Comparison of ENCODE assay signal across 8 cellular contexts in the genomic region with DNA sequence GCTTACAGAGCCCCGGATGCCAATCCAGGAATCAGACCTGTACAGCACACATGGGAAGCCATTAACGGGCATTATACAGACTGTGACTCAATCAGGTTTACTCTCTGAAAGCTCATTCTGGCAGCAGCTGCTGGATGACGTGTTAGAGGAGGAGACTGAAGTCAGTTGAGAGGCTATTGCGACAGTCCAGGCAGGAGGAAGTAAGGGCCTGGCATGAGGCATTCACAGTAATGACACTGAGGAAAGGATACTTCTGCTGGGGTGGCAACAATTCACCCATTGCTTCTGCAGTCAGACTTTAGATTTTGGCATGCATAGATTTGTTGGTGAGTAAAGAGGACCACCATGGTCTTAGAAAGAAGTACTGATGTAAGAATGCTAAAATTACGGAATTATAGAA.
DNase-seq lines count a peak whose midpoint lies in the region; ATAC-seq, FAIRE-seq and TF ChIP-seq lines count a peak whose summit lies in the region.

No MANE protein-coding gene starts in this region.

- H4K5ac ChIP-seq in H1 (ENCODE audit: insufficient read length, low read depth, low read length), result no peak overlapping the region

- no peak overlapping the region for H2BK20ac ChIP-seq in H1 (ENCODE audit: low read length)

- no peak overlapping the region for H2BK15ac ChIP-seq in H1 (ENCODE audit: low read length)

- H3F3A ChIP-seq in neural progenitor cell (ENCODE audit: low read depth), result no peaks in the 10 kb centered on the region

- H3K18ac ChIP-seq in H1 (ENCODE audit: extremely low read depth, low read length), result no peak overlapping the region

- POLR2A ChIA-PET in H1 (lab: Charles Lee; ENCODE audit: partially characterized antibody), result no interaction called here
- POLR2A ChIA-PET in CD4-positive, alpha-beta T cell (lab: Charles Lee), result no interaction called here

- H3K23ac ChIP-seq in H1 (ENCODE audit: insufficient read length), result no peak overlapping the region

- H3K79me2 ChIP-seq in H1 (ENCODE audit: control insufficient read depth in 1 of 2, insufficient read depth in 2 of 2, low read length in 2 of 2) (no peaks in the 10 kb centered on the region), neural progenitor cell (ENCODE audit: low read depth) (no peaks in the 10 kb centered on the region)

- no peaks in the 10 kb centered on the region for H3K36me3 Mint-ChIP-seq in neural progenitor cell
- no peaks in the 10 kb centered on the region for H3K36me3 Mint-ChIP-seq in CD4-positive, alpha-beta T cell (ENCODE audit: low read depth)

- no peak overlapping the region for H4K91ac ChIP-seq in H1 (replicated peaks; ENCODE audit: insufficient read length, low read length)

- no peak overlapping the region for H2BK120ac ChIP-seq in H1 (replicated peaks; ENCODE audit: low read depth, low read length)

- no peak overlapping the region for H2BK12ac ChIP-seq in H1 (ENCODE audit: low read depth, low read length)

- no peak overlapping the region for H3K4me3 Mint-ChIP-seq in neural progenitor cell
- H3K4me3 Mint-ChIP-seq in CD4-positive, alpha-beta T cell, result no peak overlapping the region

- peaks cover 0 to 4% (median 1%) of the 10 kb centered on the region in 4 experiments; a peak in 2 of 7 replicates for H3K4me1 ChIP-seq in H1 (replicated peaks in 1 of 4; ENCODE audit: control insufficient read depth in 3 of 4, insufficient read depth in 4 of 4, low read length in 3 of 4)
- peaks cover 6% of the 10 kb centered on the region for H3K4me1 ChIP-seq in neural progenitor cell

- no peaks in the 10 kb centered on the region for H3K9me3 ChIP-seq in H1 (ENCODE audit: insufficient read depth in 2 of 2, low read depth in 1 of 2, low read length in 1 of 2)
- H3K9me3 ChIP-seq in neural progenitor cell (ENCODE audit: low read depth), result no peaks in the 10 kb centered on the region
- H3K9me3 ChIP-seq in CD4-positive, alpha-beta T cell (ENCODE audit: control insufficient read depth, low read length), result no peaks in the 10 kb centered on the region

- H4K20me1 ChIP-seq in H1 (replicated peaks in 1 of 2; ENCODE audit: control insufficient read depth in 1 of 2, insufficient read depth in 2 of 2, low read length in 2 of 2), result no peaks in the 10 kb centered on the region
- H4K20me1 ChIP-seq in neural progenitor cell (ENCODE audit: low read depth), result no peaks in the 10 kb centered on the region

- TF ChIP-seq EP300 in H1 (IDR thresholded peaks at IDR 0.05; ENCODE audit: borderline replicate concordance in 1 of 2, low read depth in 2 of 2, low read length in 2 of 2), result no peak

- peaks cover 11% of the 10 kb centered on the region for H3K27me3 Mint-ChIP-seq in neural progenitor cell (ENCODE audit: insufficient read depth, low read depth)
- peaks cover 10% of the 10 kb centered on the region for H3K27me3 Mint-ChIP-seq in CD4-positive, alpha-beta T cell

- peaks cover 21% of the 10 kb centered on the region for H3K4me1 Mint-ChIP-seq in neural progenitor cell
- no peaks in the 10 kb centered on the region for H3K4me1 Mint-ChIP-seq in CD4-positive, alpha-beta T cell (ENCODE audit: low read depth)

- CTCF ChIA-PET in H1 (lab: Charles Lee; ENCODE audit: partially characterized antibody), result interaction anchor here (1.2 kb wide), 2 partner anchors 61 to 159 kb away, joined by 3 to 4 read pairs; no protein-coding TSS in a partner anchor
- CTCF ChIA-PET in CD4-positive, alpha-beta T cell (lab: Charles Lee), result no interaction called here

- H4K8ac ChIP-seq in H1 (ENCODE audit: extremely low read depth, insufficient read depth, low read length), result no peak overlapping the region

- no peak for TF ChIP-seq POLR2A in H1 (IDR thresholded peaks at IDR 0.05; ENCODE audit: control extremely low read depth in 1 of 2, low read depth in 2 of 2, low read length in 2 of 2)

- H3K9ac ChIP-seq in H1 (replicated peaks in 1 of 4; ENCODE audit: extremely low read depth in 1 of 4, low read depth in 3 of 4, low read length in 3 of 4) (no peak overlapping the region), neural progenitor cell (no peak overlapping the region)

- H2BK5ac ChIP-seq in H1 (ENCODE audit: low read depth, low read length), result no peak overlapping the region

- H3K4me2 ChIP-seq in H1 (ENCODE audit: insufficient read depth in 1 of 2, low read depth in 2 of 2, low read length in 2 of 2) (no peak overlapping the region), neural progenitor cell (no peak overlapping the region)

- no peak for TF ChIP-seq RAD21 in H1 (IDR thresholded peaks at IDR 0.05 in 1 of 2, conservative IDR thresholded peaks at IDR 0.05 in 1 of 2; ENCODE audit: low read depth in 2 of 2, low read length in 2 of 2)

- no peak overlapping the region for H3K4ac ChIP-seq in H1 (replicated peaks; ENCODE audit: insufficient read length, low read depth, low read length)

- H3K4me3 ChIP-seq in H1 (ENCODE audit: extremely low read depth in 1 of 4, insufficient read depth in 2 of 4, low read depth in 3 of 4, low read length in 4 of 4) (no peak overlapping the region), neural progenitor cell (no peak overlapping the region)

- H3K27ac ChIP-seq in H1 (ENCODE audit: low read depth, low read length) (no peak overlapping the region), neural progenitor cell (no peak overlapping the region)
- no peak overlapping the region for H3K27ac ChIP-seq in CD4-positive, alpha-beta T cell (ENCODE audit: low read depth, low read length)

- H3K9me3 Mint-ChIP-seq in neural progenitor cell, result peaks cover 3% of the 10 kb centered on the region
- H3K9me3 Mint-ChIP-seq in CD4-positive, alpha-beta T cell, result no peaks in the 10 kb centered on the region

- FAIRE-seq in H1 (lab: Jason Lieb, UNC), result no peak

- H3K56ac ChIP-seq in H1 (replicated peaks; ENCODE audit: insufficient read length, low read depth, low read length), result no peak overlapping the region

- no peak overlapping the region for H2AK5ac ChIP-seq in H1 (ENCODE audit: low read depth, low read length)

- intact Hi-C loops in CD4-positive, alpha-beta T cell (cut with DNase I, micrococcal nuclease), result no loop called here

- H3K79me1 ChIP-seq in H1 (ENCODE audit: low read depth, low read length), result no peaks in the 10 kb centered on the region

- H3K27me3 ChIP-seq in H1 (replicated peaks in 1 of 4; ENCODE audit: control insufficient read depth in 3 of 4, extremely low read depth in 1 of 4, insufficient read depth in 3 of 4, low read length in 3 of 4) (no peaks in the 10 kb centered on the region), neural progenitor cell (no peaks in the 10 kb centered on the region)
- H3K27me3 ChIP-seq in CD4-positive, alpha-beta T cell (ENCODE audit: control insufficient read depth, insufficient read depth, low read length), result no peaks in the 10 kb centered on the region

- no peak for TF ChIP-seq CTCF in H1 (IDR thresholded peaks at IDR 0.05; ENCODE audit: control extremely low read depth in 1 of 3, insufficient read depth in 1 of 3, low read depth in 1 of 3, low read length in 3 of 3)
- TF ChIP-seq CTCF in neural progenitor cell (IDR thresholded peaks at IDR 0.05), result no peak
- TF ChIP-seq CTCF in CD4-positive, alpha-beta T cell (IDR thresholded peaks at IDR 0.05), result no peak

- peak; percentile 70 for DNase-seq in ELR (ENCODE audit: low read depth)
- peak; percentile 63 for DNase-seq in NCI-H510A (lab: John Stamatoyannopoulos, UW)
- DNase-seq in H1 (ENCODE audit: low read depth in 1 of 2, low spot score in 2 of 2), result no peak
- DNase-seq in neural progenitor cell (ENCODE audit: low spot score), result no peak
- no peak for DNase-seq in foreskin melanocyte
- DNase-seq in T-helper 9 cell, result no peak
- DNase-seq in CD4-positive, alpha-beta T cell, result no peak

- H3K23me2 ChIP-seq in H1 (ENCODE audit: low read depth, low read length), result no peaks in the 10 kb centered on the region

- peak overlapping the region; percentile 19 for H3K27ac Mint-ChIP-seq in neural progenitor cell
- H3K27ac Mint-ChIP-seq in CD4-positive, alpha-beta T cell, result no peak overlapping the region

- 88% methylated on average over 5 of the region's 5 CpGs; no CpG with 5 or more reads in 1 of the 2 experiments for WGBS in H1 (ENCODE audit: extremely low coverage in 1 of 2, insufficient coverage in 1 of 2, insufficient read length in 1 of 2, insufficient replicate concordance in 2 of 2, low coverage in 1 of 2, low lambda C conversion rate in 2 of 2, missing lambda C conversion rate in 1 of 2), 2 experiments

- no peak overlapping the region for H3K14ac ChIP-seq in H1 (ENCODE audit: insufficient read length)

- ATAC-seq in CD4-positive, alpha-beta T cell (ENCODE audit: poor library complexity), result no peak
- ATAC-seq in HG02642 (IDR thresholded peaks at IDR 0.05; ENCODE audit: poor library complexity, unreplicated experiment), result no peak

- H2AFZ ChIP-seq in H1 (ENCODE audit: low read length) (no peak overlapping the region), neural progenitor cell (replicated peaks) (peak overlapping the region; percentile 32)

- H3K36me3 ChIP-seq in H1 (ENCODE audit: control insufficient read depth in 2 of 4, insufficient read depth in 4 of 4, low read length in 3 of 4) (no peaks in the 10 kb centered on the region), neural progenitor cell (no peaks in the 10 kb centered on the region)

TF ChIP-seq in H1, 55 proteins besides CTCF, POLR2A, EP300 and RAD21:
- no peak for TF ChIP-seq GABPA (IDR thresholded peaks at IDR 0.05; ENCODE audit: borderline replicate concordance, insufficient read depth, low read length)
- no peak for TF ChIP-seq SP4 (IDR thresholded peaks at IDR 0.05; ENCODE audit: low read length)
- 0 out of 2 replicates have a peak, but pooled peaks have one; percentile 32 for TF ChIP-seq CEBPB (IDR thresholded peaks at IDR 0.05; ENCODE audit: low read depth, low read length)
- no peak for TF ChIP-seq EZH2 (IDR thresholded peaks at IDR 0.05; ENCODE audit: low read depth, low read length, severe bottlenecking)
- TF ChIP-seq ASH2L (IDR thresholded peaks at IDR 0.05; ENCODE audit: low read length), result no peak
- TF ChIP-seq SP2 (IDR thresholded peaks at IDR 0.05; ENCODE audit: low read length), result no peak
- no peak for TF ChIP-seq SIN3A (conservative IDR thresholded peaks at IDR 0.05 in 1 of 2, IDR thresholded peaks at IDR 0.05 in 1 of 2; ENCODE audit: low read depth in 1 of 2, low read length in 2 of 2)
- no peak for TF ChIP-seq JUN (IDR thresholded peaks at IDR 0.05; ENCODE audit: low read depth, low read length)
TF ChIP-seq in H1: peak in this region for 1.

Comparison
In these comparisons a context has a peak if more than half of its experiments do, and no peak if none do; other contexts are left out.
1. DNase-seq: peak in ELR (single experiment) and NCI-H510A (single experiment); none in H1 (0 of 2), neural progenitor cell (single experiment), foreskin melanocyte (single experiment), T-helper 9 cell (single experiment) and CD4-positive, alpha-beta T cell (0 of 10).